ENCODE assay signal across 13 cellular contexts in genomic region chr11:77115181-77115611, GRCh38. TPM values are rescaled to one million over a fixed set of nuclear protein-coding genes. Genes with fewer than 3 reads are reported as not detected.
DNase-seq lines count a peak whose midpoint lies in the region; ATAC-seq and TF ChIP-seq lines count a peak whose summit lies in the region.
"Had no signal": no experiment of that assay in that cellular context is flagged by ENCODE, and none has a peak within 500 bp of the region (broad histone marks: within the 10 kb centered on the region; RNA-seq: fewer than 3 reads in every experiment).

No MANE protein-coding gene starts in this region.

- DNase-seq in 8988T: peak; percentile 83
- no peak for DNase-seq in SK-N-SH
- no peak for DNase-seq in fibroblast of villous mesenchyme (ENCODE audit: low read depth)
- no peak for DNase-seq in CD1c-positive myeloid dendritic cell (ENCODE audit: extremely low spot score)
- DNase-seq: NCI-H1930; stimulated activated CD4-positive, alpha-beta T cell treated with anti-CD3 and anti-CD28 coated beads, Interleukin-2, amount 100 ng/mL, for 24 hours had no signal

- H3K9me3 ChIP-seq in SK-N-SH: no peaks in the 10 kb centered on the region
- H3K9me3 ChIP-seq: esophagus muscularis mucosa had no signal

- ATAC-seq in GM18909 (IDR thresholded peaks at IDR 0.05; ENCODE audit: poor library complexity, unreplicated experiment) (no peak), HG03439 (IDR thresholded peaks at IDR 0.05; ENCODE audit: unreplicated experiment) (no peak), HG03565 (IDR thresholded peaks at IDR 0.05; ENCODE audit: unreplicated experiment) (no peak)

- H2AFZ ChIP-seq in SK-N-SH (ENCODE audit: low read depth): no peak overlapping the region

- H3K36me3 ChIP-seq in SK-N-SH (replicated peaks in 1 of 2; ENCODE audit: control insufficient read depth in 1 of 2, insufficient read depth in 2 of 2, low read length in 1 of 2): peaks cover 0 to 9% of the 10 kb centered on the region in 2 experiments

- H3K4me2 ChIP-seq in SK-N-SH: no peak overlapping the region

- peak; percentile 46; the same call in 1 of the 2 replicates for TF ChIP-seq CTCF in GM12875 (IDR thresholded peaks at IDR 0.05; ENCODE audit: borderline replicate concordance, insufficient read depth, low read depth, low read length)
- TF ChIP-seq CTCF in SK-N-SH (IDR thresholded peaks at IDR 0.05): peak; percentile 26; the same call in 1 of the 2 replicates
- TF ChIP-seq CTCF in fibroblast of villous mesenchyme (IDR thresholded peaks at IDR 0.05; ENCODE audit: insufficient read depth, low read depth, low read length): peak; percentile 27

- 98% methylated on average over 12 of the region's 16 CpGs for WGBS in SK-N-SH (ENCODE audit: low lambda C conversion rate)

- H3K9ac ChIP-seq in SK-N-SH: no peak overlapping the region

- H4K20me1 ChIP-seq in SK-N-SH (ENCODE audit: insufficient read depth): no peaks in the 10 kb centered on the region

- POLR2A ChIA-PET in SK-N-SH (lab: Yijun Ruan, JAX): no interaction called here

- TF ChIP-seq RAD21 in SK-N-SH (IDR thresholded peaks at IDR 0.05; ENCODE audit: low read length): no peak

- H3K4me1 ChIP-seq in SK-N-SH (ENCODE audit: control insufficient read depth in 1 of 2, insufficient read depth in 2 of 2, low read depth in 1 of 2, low read length in 1 of 2): peaks cover 0 to 10% of the 10 kb centered on the region in 2 experiments; a peak in 3 of 4 replicates

- no peak overlapping the region for H3K4me3 ChIP-seq in GM12875 (ENCODE audit: low read depth, low read length)
- H3K4me3 ChIP-seq in SK-N-SH (ENCODE audit: low read depth in 2 of 2, low read length in 1 of 2): no peak overlapping the region
- H3K4me3 ChIP-seq in fibroblast of villous mesenchyme (ENCODE audit: low read depth, low read length): no peak overlapping the region
- H3K4me3 ChIP-seq: esophagus muscularis mucosa had no signal

- no peak overlapping the region for H3K27ac ChIP-seq in SK-N-SH (ENCODE audit: low read depth in 2 of 2, low read length in 1 of 2)
- H3K27ac ChIP-seq: C4-2B, esophagus muscularis mucosa had no signal

- H3K9me2 ChIP-seq in SK-N-SH: no peaks in the 10 kb centered on the region

- H3K27me3 ChIP-seq in SK-N-SH (ENCODE audit: insufficient read depth): no peaks in the 10 kb centered on the region
- H3K27me3 ChIP-seq: esophagus muscularis mucosa had no signal

- H3K79me2 ChIP-seq in SK-N-SH (ENCODE audit: insufficient read depth): peaks cover 9% of the 10 kb centered on the region; the same call in 1 of the 2 replicates

- no peaks in the 10 kb centered on the region for H3F3A ChIP-seq in SK-N-SH (replicated peaks; ENCODE audit: insufficient read depth)

- TF ChIP-seq EP300 in SK-N-SH (IDR thresholded peaks at IDR 0.05; ENCODE audit: borderline replicate concordance in 1 of 2, low read depth in 1 of 2, low read length in 1 of 2): no peak

- CTCF ChIA-PET in SK-N-SH (lab: Yijun Ruan, JAX): interaction anchor here (0.7 to 11.2 kb wide), 8 partner anchors 10 to 81 kb away, joined by 3 to 111 read pairs (median 11); partner anchors contain the start of gene MYO7A

TF ChIP-seq in SK-N-SH, 30 proteins besides CTCF, POLR2A, EP300 and RAD21:
- TF ChIP-seq FOSL2 (IDR thresholded peaks at IDR 0.05; ENCODE audit: borderline replicate concordance, low read depth): no peak
- TF ChIP-seq IRF3 (IDR thresholded peaks at IDR 0.05; ENCODE audit: low read depth, low read length): no peak
- TF ChIP-seq SIN3A (IDR thresholded peaks at IDR 0.05; ENCODE audit: borderline replicate concordance, low read depth, low read length): no peak
- no peak for TF ChIP-seq RCOR1 (IDR thresholded peaks at IDR 0.05; ENCODE audit: low read length)
TF ChIP-seq in SK-N-SH: peak in this region for 0.

RNA-seq across cellular contexts. Expression of gene OMP, which starts 12.6 kb away (rescaled TPM):
- polyA plus RNA-seq in SK-N-SH (2012; rRNA removed): 0.20 TPM in 1 of 2 replicates, not detected in the other
- polyA plus RNA-seq in SK-N-SH (2012; cell fraction: cytosol; rRNA removed): 0.23 TPM in 1 of 2 replicates, not detected in the other
- 1.5 TPM in 2 replicates for polyA plus RNA-seq in SK-N-SH (2012; cell fraction: nucleus; rRNA removed)
- 1.6 TPM in 1 of 2 replicates, not detected in the other for total RNA-seq in fibroblast of villous mesenchyme
- total RNA-seq: esophagus muscularis mucosa had no signal
- polyA plus RNA-seq: neural cell had no signal

RNA-seq across cellular contexts. Expression of gene MYO7A, which starts 12.8 kb away (rescaled TPM):
- polyA plus RNA-seq in SK-N-SH (2012; rRNA removed): 0.08 and 0.11 TPM in 2 replicates
- polyA plus RNA-seq in SK-N-SH (2012; cell fraction: cytosol; rRNA removed): 0.03 and 0.04 TPM in 2 replicates
- polyA plus RNA-seq in SK-N-SH (2012; cell fraction: nucleus; rRNA removed): 0.74 and 0.85 TPM in 2 replicates
- total RNA-seq in fibroblast of villous mesenchyme: 0.32 and 0.43 TPM in 2 replicates

RNA-seq across cellular contexts. Expression of gene CAPN5, which starts 48.4 kb away (rescaled TPM):
- 31.6 and 33.1 TPM in 2 replicates for polyA plus RNA-seq in SK-N-SH (2012; rRNA removed)
- polyA plus RNA-seq in SK-N-SH (2012; cell fraction: cytosol; rRNA removed): 10.2 and 17.6 TPM in 2 replicates
- polyA plus RNA-seq in SK-N-SH (2012; cell fraction: nucleus; rRNA removed): 71.6 and 84.7 TPM in 2 replicates
- 14.7 and 21.6 TPM in 2 replicates for total RNA-seq in fibroblast of villous mesenchyme
